ENCODE assay signal across 19 cellular contexts in the genomic region with DNA sequence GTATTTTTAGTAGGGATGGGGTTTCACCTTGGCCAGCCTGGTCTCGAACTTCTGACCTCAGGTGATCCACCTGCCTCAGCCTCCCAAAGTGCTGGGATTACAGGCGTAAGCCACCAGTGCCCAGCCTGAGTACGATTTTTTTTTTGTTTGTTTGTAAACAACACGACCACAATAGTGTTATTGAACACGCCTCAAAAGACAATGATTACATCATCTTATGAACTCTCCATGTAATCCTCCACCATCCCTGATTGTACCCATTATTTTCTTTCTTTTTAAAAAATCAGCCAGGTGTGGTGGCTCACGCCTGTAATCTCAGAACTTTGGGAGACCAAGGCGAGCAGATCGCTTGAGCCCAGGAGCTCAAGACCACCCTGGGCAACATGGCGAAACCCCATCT.
"Had no signal": no experiment of that assay in that cellular context is flagged by ENCODE, and none has a peak within 500 bp of the region (broad histone marks: within the 10 kb centered on the region; RNA-seq: fewer than 3 reads in every experiment).

No MANE protein-coding gene starts in this region.

- H3K36me3 ChIP-seq: esophagus muscularis mucosa, gastrocnemius medialis, heart right ventricle, left lung, lower lobe of right lung had no signal

- H3K9me3 ChIP-seq: gastrocnemius medialis had no signal

- H3K4me1 ChIP-seq: esophagus muscularis mucosa, gastrocnemius medialis, left lung, lower lobe of right lung had no signal

- DNase-seq: dermis blood vessel endothelial cell; dorsolateral prefrontal cortex; effector CD4-positive, alpha-beta T cell; effector memory CD4-positive, alpha-beta T cell; foreskin fibroblast; foreskin melanocyte; gastrocnemius medialis; glutamatergic neuron; head of caudate nucleus; heart right ventricle; hippocampal formation; left cardiac atrium; left lung; left ventricle myocardium superior; lower lobe of right lung; mesenchymal stem cell; midbrain had no signal

- H3K4me3 ChIP-seq: coronary artery, dorsolateral prefrontal cortex, esophagus muscularis mucosa, gastrocnemius medialis, heart right ventricle, left lung, lower lobe of right lung had no signal

- H3K27ac ChIP-seq: coronary artery, dorsolateral prefrontal cortex, esophagus muscularis mucosa, gastrocnemius medialis, heart right ventricle, left lung, lower lobe of right lung had no signal
